In genomic region chr3:149726716-149727407, GRCh38 we compare ENCODE assay signal across 9 cellular contexts. TPM values are rescaled to one million over a fixed set of nuclear protein-coding genes. Genes with fewer than 3 reads are reported as not detected.
DNase-seq lines count a peak whose midpoint lies in the region; ATAC-seq lines count a peak whose summit lies in the region.
"Had no signal": no experiment of that assay in that cellular context is flagged by ENCODE, and none has a peak within 500 bp of the region (broad histone marks: within the 10 kb centered on the region; RNA-seq: fewer than 3 reads in every experiment).

No MANE protein-coding gene starts in this region.

- ATAC-seq in GM21423 (IDR thresholded peaks at IDR 0.05; ENCODE audit: unreplicated experiment) (peak; percentile 63), HG03135 (IDR thresholded peaks at IDR 0.05; ENCODE audit: unreplicated experiment) (peak; percentile 88), GM19467 (IDR thresholded peaks at IDR 0.05; ENCODE audit: unreplicated experiment) (no peak)
- ATAC-seq: right cardiac atrium had no signal

- peak; percentile 8 for DNase-seq in activated CD4-positive, alpha-beta T cell treated with anti-CD3 and anti-CD28 coated beads for 48 hours
- no peak for DNase-seq in activated CD4-positive, alpha-beta T cell treated with anti-CD3 and anti-CD28 coated beads for 1 hour
- DNase-seq in glomerular visceral epithelial cell (ENCODE audit: extremely low spot score) (peak; percentile 12), NCI-H1694 treated with DMSO at 0.1 percent for 48 hours (lab: John Stamatoyannopoulos, UW) (no peak)
- DNase-seq in activated naive CD4-positive, alpha-beta T cell treated with anti-CD3 and anti-CD28 coated beads for 36 hours = no peak
- DNase-seq: right cardiac atrium had no signal

- H3K9me3 Mint-ChIP-seq in activated naive CD4-positive, alpha-beta T cell treated with anti-CD3 and anti-CD28 coated beads for 36 hours = peaks cover 5% of the 10 kb centered on the region

- CTCF ChIA-PET in activated naive CD4-positive, alpha-beta T cell treated with anti-CD3 and anti-CD28 coated beads for 36 hours (lab: Charles Lee) = interaction anchor here (0.6 kb wide), 1 partner anchor 236 kb away, joined by 3 read pairs; no protein-coding TSS in a partner anchor

- no peak overlapping the region for H3K4me3 Mint-ChIP-seq in activated naive CD4-positive, alpha-beta T cell treated with anti-CD3 and anti-CD28 coated beads for 36 hours

- intact Hi-C loops in activated naive CD4-positive, alpha-beta T cell treated with anti-CD3 and anti-CD28 coated beads for 36 hours (cut with micrococcal nuclease) = no loop called here

- no peaks in the 10 kb centered on the region for H3K27me3 Mint-ChIP-seq in activated naive CD4-positive, alpha-beta T cell treated with anti-CD3 and anti-CD28 coated beads for 36 hours (ENCODE audit: low read depth)

- H3K4me1 Mint-ChIP-seq in activated naive CD4-positive, alpha-beta T cell treated with anti-CD3 and anti-CD28 coated beads for 36 hours (ENCODE audit: low read depth) = no peaks in the 10 kb centered on the region

- peaks cover 3% of the 10 kb centered on the region for H3K36me3 Mint-ChIP-seq in activated naive CD4-positive, alpha-beta T cell treated with anti-CD3 and anti-CD28 coated beads for 36 hours (ENCODE audit: low read depth)

- H3K27ac Mint-ChIP-seq in activated naive CD4-positive, alpha-beta T cell treated with anti-CD3 and anti-CD28 coated beads for 36 hours = no peak overlapping the region

RNA-seq across cellular contexts. Expression of gene COMMD2, which starts 25.4 kb away (rescaled TPM):
- 10 to 100 TPM; 27.3 to 28.0 TPM for total RNA-seq in activated naive CD4-positive, alpha-beta T cell treated with anti-CD3 and anti-CD28 coated beads for 36 hours

Comparison
In these comparisons a context has a peak if more than half of its experiments do, and no peak if none do; other contexts are left out.
1. DNase-seq: peak in activated CD4-positive, alpha-beta T cell treated with anti-CD3 and anti-CD28 coated beads for 48 hours (single experiment) and glomerular visceral epithelial cell (single experiment); none in activated CD4-positive, alpha-beta T cell treated with anti-CD3 and anti-CD28 coated beads for 1 hour (single experiment), NCI-H1694 treated with DMSO at 0.1 percent for 48 hours (single experiment) and activated naive CD4-positive, alpha-beta T cell treated with anti-CD3 and anti-CD28 coated beads for 36 hours (single experiment).